In the genomic region with DNA sequence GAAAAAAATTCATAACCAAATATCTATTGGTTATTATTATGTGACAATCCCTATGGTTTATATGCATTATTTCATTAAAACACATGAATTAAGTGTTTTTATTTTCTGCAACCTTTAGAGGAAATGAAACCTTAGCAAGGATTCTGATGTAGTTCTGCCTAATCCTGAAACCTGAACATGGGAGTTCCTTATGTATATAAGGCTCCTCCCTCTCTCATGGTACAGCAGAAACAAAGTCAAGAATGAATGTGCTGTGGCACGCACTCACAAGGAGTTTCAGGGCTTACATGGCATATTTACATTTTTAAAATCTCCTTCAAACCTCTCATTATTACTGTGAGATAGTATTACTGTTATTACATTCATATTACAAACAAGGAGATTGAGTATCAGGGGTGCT, we compare ENCODE assay signal across 13 cellular contexts.
A peak's percentile ranks its signal among the peaks of the same experiment; 100 is the strongest.
DNase-seq lines count a peak whose midpoint lies in the region; ATAC-seq and TF ChIP-seq lines count a peak whose summit lies in the region.
"Had no signal": no experiment of that assay in that cellular context is flagged by ENCODE, and none has a peak within 500 bp of the region (broad histone marks: within the 10 kb centered on the region; RNA-seq: fewer than 3 reads in every experiment).

No MANE protein-coding gene starts in this region.

- TF ChIP-seq POLR2A in gastrocnemius medialis (IDR thresholded peaks at IDR 0.05): no peak

- H3K9me3 Mint-ChIP-seq in T-cell: peaks cover 0 to 1% (median 0%) of the 10 kb centered on the region in 3 donors
- H3K9me3 Mint-ChIP-seq: activated T-cell treated with anti-CD3 and anti-CD28 coated beads, Interleukin-2, amount 50 U/mL, for 24 hours had no signal

- CTCF ChIA-PET in T-cell (lab: Charles Lee): no interaction called here

- in situ Hi-C loops in gastrocnemius medialis (cut with MboI; ENCODE audit: low sequenced_read_pairs in 4 of 4): no loop called here

- no peaks in the 10 kb centered on the region for H3K36me3 Mint-ChIP-seq in T-cell

- intact Hi-C loops in sciatic nerve (cut with DNase I): no loop called here
- intact Hi-C loops in gastrocnemius medialis (cut with DNase I; ENCODE audit: low total_unique reads): no loop called here

- no peaks in the 10 kb centered on the region for H3K9me3 ChIP-seq in gastrocnemius medialis
- H3K9me3 ChIP-seq: sigmoid colon had no signal

- POLR2A ChIA-PET in T-cell (lab: Charles Lee): no interaction called here

- H3K4me3 ChIP-seq in epithelial cell of esophagus (ENCODE audit: low read length) (no peak overlapping the region), gastrocnemius medialis (no peak overlapping the region)
- H3K4me3 ChIP-seq: sigmoid colon had no signal

- TF ChIP-seq CTCF in epithelial cell of esophagus (IDR thresholded peaks at IDR 0.05; ENCODE audit: insufficient read depth, low read depth, low read length, missing control alignments): no peak
- TF ChIP-seq CTCF in gastrocnemius medialis (IDR thresholded peaks at IDR 0.05 in 4 of 5, conservative IDR thresholded peaks at IDR 0.05 in 1 of 5): no peak

- H3K27me3 ChIP-seq in gastrocnemius medialis: no peaks in the 10 kb centered on the region
- H3K27me3 ChIP-seq: foreskin keratinocyte, sigmoid colon had no signal

- H3K4me1 ChIP-seq in gastrocnemius medialis: peaks cover 0 to 7% of the 10 kb centered on the region in 2 donors
- H3K4me1 ChIP-seq: foreskin keratinocyte, sigmoid colon had no signal

- H3K27ac Mint-ChIP-seq in T-cell: no peak overlapping the region
- H3K27ac Mint-ChIP-seq: activated T-cell treated with anti-CD3 and anti-CD28 coated beads, Interleukin-2, amount 50 U/mL, for 24 hours had no signal

- no peaks in the 10 kb centered on the region for H3K4me1 Mint-ChIP-seq in T-cell

- no peak overlapping the region for H3K4me3 Mint-ChIP-seq in T-cell
- H3K4me3 Mint-ChIP-seq: activated T-cell treated with anti-CD3 and anti-CD28 coated beads, Interleukin-2, amount 50 U/mL, for 24 hours had no signal

- peaks cover 3 to 24% of the 10 kb centered on the region in 2 donors for H3K27me3 Mint-ChIP-seq in T-cell

- H3K27ac ChIP-seq in gastrocnemius medialis: no peak overlapping the region
- H3K27ac ChIP-seq: foreskin keratinocyte, sigmoid colon had no signal

- peak; percentile 73 for ATAC-seq in GM19324 (IDR thresholded peaks at IDR 0.05; ENCODE audit: low FRiP score, unreplicated experiment)
- ATAC-seq in GM21825 (IDR thresholded peaks at IDR 0.05; ENCODE audit: unreplicated experiment): peak; percentile 72
- peak; percentile 73 for ATAC-seq in HG03342 (IDR thresholded peaks at IDR 0.05; ENCODE audit: unreplicated experiment)
- ATAC-seq in sciatic nerve: no peak
- ATAC-seq in gastrocnemius medialis: no peak
- ATAC-seq in T-cell (replicated peaks in 1 of 4): no peak
- ATAC-seq: activated CD4-positive, CD25-positive, alpha-beta regulatory T cell treated with anti-CD3 and anti-CD28 coated beads, Interleukin-2, amount 50 U/mL, for 24 hours; foreskin keratinocyte had no signal

- peak; percentile 9 for DNase-seq in epithelial cell of esophagus (ENCODE audit: low read depth)
- no peak for DNase-seq in GF-D8 (lab: John Stamatoyannopoulos, UW)
- DNase-seq in sciatic nerve (ENCODE audit: low spot score): no peak
- no peak for DNase-seq in gastrocnemius medialis
- no peak for DNase-seq in T-cell
- DNase-seq: activated T-cell treated with anti-CD3 and anti-CD28 coated beads, Interleukin-2, amount 50 U/mL, for 24 hours; foreskin keratinocyte; NCI-H1105 treated with DMSO at 0.1 percent for 48 hours; sigmoid colon had no signal

- H3K36me3 ChIP-seq in gastrocnemius medialis: no peaks in the 10 kb centered on the region
- H3K36me3 ChIP-seq: sigmoid colon had no signal

Comparison
In these comparisons a context has a peak if more than half of its experiments do, and no peak if none do; other contexts are left out.
1. ATAC-seq: peak in GM19324 (single experiment), GM21825 (single experiment) and HG03342 (single experiment); none in sciatic nerve (single experiment), gastrocnemius medialis (0 of 2) and T-cell (0 of 4).